Comparison of ENCODE assay signal across 26 cellular contexts in the genomic region with DNA sequence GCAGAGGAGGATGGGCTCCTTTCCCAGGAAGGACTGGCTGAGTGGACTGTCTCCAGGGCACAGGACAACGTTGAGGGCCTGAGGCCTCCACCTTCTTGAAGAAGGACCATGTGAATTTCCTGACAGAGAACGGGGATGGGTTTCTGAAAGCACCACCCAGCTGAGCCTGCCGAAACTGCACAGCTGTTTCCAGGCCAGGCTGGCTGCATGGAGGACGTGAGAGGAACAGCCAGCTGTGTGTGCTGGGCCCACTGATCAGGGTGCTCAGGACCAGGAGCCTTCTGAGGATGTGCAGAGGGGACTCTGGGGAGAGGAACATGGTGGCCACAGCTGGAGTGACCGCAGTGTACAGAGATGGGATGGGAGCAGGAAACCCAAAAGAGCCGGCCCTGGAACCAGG. TPM values are rescaled to one million over a fixed set of nuclear protein-coding genes. Genes with fewer than 3 reads are reported as not detected.
DNase-seq lines count a peak whose midpoint lies in the region; ATAC-seq and TF ChIP-seq lines count a peak whose summit lies in the region.
"Had no signal": no experiment of that assay in that cellular context is flagged by ENCODE, and none has a peak within 500 bp of the region (broad histone marks: within the 10 kb centered on the region; RNA-seq: fewer than 3 reads in every experiment).

No MANE protein-coding gene starts in this region.

- H2AK9ac ChIP-seq in IMR-90 (replicated peaks; ENCODE audit: low read depth, low read length, poor library complexity), result peak overlapping the region; percentile 33

- no peaks in the 10 kb centered on the region for H3K9me3 Mint-ChIP-seq in CD4-positive, CD25-positive, alpha-beta regulatory T cell
- H3K9me3 Mint-ChIP-seq: activated naive CD8-positive, alpha-beta T cell treated with anti-CD3 and anti-CD28 coated beads, Interleukin-2, amount 10 ng/mL, durations not matched to agents 7 days and 5 days; central memory CD8-positive, alpha-beta T cell had no signal

- H4K5ac ChIP-seq in IMR-90 (ENCODE audit: low read depth, low read length), result no peak overlapping the region

- intact Hi-C loops in IMR-90 (cut with micrococcal nuclease), result no loop called here

- CTCF ChIA-PET in IMR-90 (lab: Yijun Ruan, JAX), result no interaction called here

- TF ChIP-seq CTCF in IMR-90 (conservative IDR thresholded peaks at IDR 0.05; ENCODE audit: low read depth, low read length), result no peak

- no peak overlapping the region for H4K8ac ChIP-seq in IMR-90 (ENCODE audit: low read depth in 2 of 2, low read length in 2 of 2)
- H4K8ac ChIP-seq in mesenchymal stem cell (ENCODE audit: low read length), result no peak overlapping the region

- POLR2A ChIA-PET in IMR-90 (lab: Charles Lee; ENCODE audit: unreplicated experiment), result no interaction called here

- H2BK120ac ChIP-seq in IMR-90 (ENCODE audit: low read depth, low read length) (no peak overlapping the region), mesenchymal stem cell (ENCODE audit: low read depth, low read length) (no peak overlapping the region)

- BruUV-seq in IMR-90 (replicated peaks; lab: Mats Ljungman, UMichigan), result no TSS peak

- H3K14ac ChIP-seq in IMR-90 (replicated peaks; ENCODE audit: low read depth, low read length) (no peak overlapping the region), mesenchymal stem cell (ENCODE audit: low read length in 2 of 2) (no peak overlapping the region)

- H3K27ac ChIP-seq in CD4-positive, CD25-positive, alpha-beta regulatory T cell (ENCODE audit: insufficient read depth, low read length, poor library complexity, severe bottlenecking), result no peak overlapping the region
- H3K27ac ChIP-seq in IMR-90 (ENCODE audit: insufficient read depth, low read length) (no peak overlapping the region), mesenchymal stem cell (ENCODE audit: low read length, poor library complexity, severe bottlenecking) (no peak overlapping the region)
- H3K27ac ChIP-seq: suprapubic skin, WERI-Rb-1 had no signal

- no peaks in the 10 kb centered on the region for H3K27me3 ChIP-seq in CD4-positive, CD25-positive, alpha-beta regulatory T cell (ENCODE audit: control insufficient read depth, insufficient read depth, low read length)
- H3K27me3 ChIP-seq in IMR-90 (ENCODE audit: control insufficient read depth, insufficient read depth, low read length) (no peaks in the 10 kb centered on the region), mesenchymal stem cell (ENCODE audit: control insufficient read depth in 1 of 2, insufficient read depth in 1 of 2, low read length in 2 of 2) (no peaks in the 10 kb centered on the region)
- H3K27me3 ChIP-seq: ovary, suprapubic skin had no signal

- H3K56ac ChIP-seq in IMR-90 (ENCODE audit: extremely low read depth, insufficient read depth, low read length), result no peak overlapping the region

- H3K36me3 Mint-ChIP-seq in CD4-positive, CD25-positive, alpha-beta regulatory T cell, result no peaks in the 10 kb centered on the region
- peaks cover 2% of the 10 kb centered on the region for H3K36me3 Mint-ChIP-seq in T-helper 17 cell (ENCODE audit: low read depth)

- in situ Hi-C loops in IMR-90 (cut with MboI; ENCODE audit: low sequenced_read_pairs), result no loop called here

- H3K9ac ChIP-seq in IMR-90 (ENCODE audit: low read depth, low read length), result no peak overlapping the region
- peak overlapping the region; percentile 90 for H3K9ac ChIP-seq in mesenchymal stem cell (ENCODE audit: low read length)

- H3K36me3 ChIP-seq in CD4-positive, CD25-positive, alpha-beta regulatory T cell (ENCODE audit: control insufficient read depth, insufficient read depth, low read length), result no peaks in the 10 kb centered on the region
- peaks cover 8% of the 10 kb centered on the region for H3K36me3 ChIP-seq in IMR-90 (ENCODE audit: control insufficient read depth, insufficient read depth, low read length)
- peaks cover 12 to 13% of the 10 kb centered on the region in 2 experiments for H3K36me3 ChIP-seq in mesenchymal stem cell (ENCODE audit: control insufficient read depth in 1 of 2, insufficient read depth in 2 of 2, low read depth in 1 of 2, low read length in 2 of 2)
- H3K36me3 ChIP-seq: ovary had no signal

- H2AK5ac ChIP-seq in IMR-90 (ENCODE audit: low read depth, low read length) (no peak overlapping the region), mesenchymal stem cell (ENCODE audit: low read length, severe bottlenecking) (no peak overlapping the region)

- H3K9me3 ChIP-seq in CD4-positive, CD25-positive, alpha-beta regulatory T cell (ENCODE audit: control insufficient read depth in 2 of 2, low read length in 2 of 2), result no peaks in the 10 kb centered on the region
- no peaks in the 10 kb centered on the region for H3K9me3 ChIP-seq in IMR-90 (ENCODE audit: control insufficient read depth, insufficient read depth, low read length)
- H3K9me3 ChIP-seq in T-helper 17 cell (ENCODE audit: control insufficient read depth, low read length, poor library complexity, severe bottlenecking), result no peaks in the 10 kb centered on the region
- no peaks in the 10 kb centered on the region for H3K9me3 ChIP-seq in mesenchymal stem cell (ENCODE audit: control insufficient read depth, low read length)
- H3K9me3 ChIP-seq: ovary, suprapubic skin had no signal

- H3K9me1 ChIP-seq in IMR-90 (ENCODE audit: insufficient read depth, low read length), result peaks cover 19% of the 10 kb centered on the region

- H2AFZ ChIP-seq in IMR-90 (replicated peaks; ENCODE audit: low read length, poor library complexity), result no peak overlapping the region
- H2AFZ ChIP-seq in mesenchymal stem cell (ENCODE audit: low read depth, low read length), result no peak overlapping the region

- H3K4me1 Mint-ChIP-seq in CD4-positive, CD25-positive, alpha-beta regulatory T cell, result peaks cover 5 to 23% (median 11%) of the 10 kb centered on the region in 4 donors
- peaks cover 16% of the 10 kb centered on the region for H3K4me1 Mint-ChIP-seq in T-helper 17 cell

- no peak for TF ChIP-seq POLR2A in IMR-90 (IDR thresholded peaks at IDR 0.05; ENCODE audit: low read depth, low read length)

- H3K4ac ChIP-seq in IMR-90 (ENCODE audit: low read depth, low read length) (no peak overlapping the region), mesenchymal stem cell (ENCODE audit: low read depth in 1 of 2, low read length in 2 of 2) (no peak overlapping the region)

- H2BK15ac ChIP-seq in IMR-90 (ENCODE audit: low read depth, low read length) (no peak overlapping the region), mesenchymal stem cell (ENCODE audit: low read depth, poor library complexity, severe bottlenecking) (no peak overlapping the region)

- H3K4me2 ChIP-seq in IMR-90 (ENCODE audit: low read depth, low read length) (no peak overlapping the region), mesenchymal stem cell (ENCODE audit: low read length, poor library complexity, severe bottlenecking) (no peak overlapping the region)

- H3K23ac ChIP-seq in IMR-90 (ENCODE audit: low read depth, low read length), result no peak overlapping the region
- no peak overlapping the region for H3K23ac ChIP-seq in mesenchymal stem cell (ENCODE audit: low read length in 2 of 2)

- H3K27ac Mint-ChIP-seq in CD4-positive, CD25-positive, alpha-beta regulatory T cell, result no peak overlapping the region
- H3K27ac Mint-ChIP-seq in T-helper 17 cell, result peak overlapping the region; percentile 8
- H3K27ac Mint-ChIP-seq: activated naive CD8-positive, alpha-beta T cell treated with anti-CD3 and anti-CD28 coated beads, Interleukin-2, amount 10 ng/mL, durations not matched to agents 7 days and 5 days had no signal

- no peak overlapping the region for H2BK20ac ChIP-seq in IMR-90 (ENCODE audit: low read depth, low read length)

- DNase-seq in CD4-positive, CD25-positive, alpha-beta regulatory T cell, result no peak
- DNase-seq in IMR-90 (no peak), T-helper 17 cell (no peak), mesenchymal stem cell (no peak), cortex of kidney (lab: John Stamatoyannopoulos, UW) (no peak), GDM1 (lab: John Stamatoyannopoulos, UW) (no peak), globus pallidus (ENCODE audit: low spot score) (no peak)
- DNase-seq: activated CD4-positive, alpha-beta T cell treated with anti-CD3 and anti-CD28 coated beads, Interleukin-2, amount 50 U/mL, for 4 hours; activated CD8-positive, alpha-beta memory T cell treated with anti-CD3 and anti-CD28 coated beads, Interleukin-2, amount 50 U/mL, for 4 hours; activated naive CD8-positive, alpha-beta T cell treated with anti-CD3 and anti-CD28 coated beads, Interleukin-2, amount 10 ng/mL, durations not matched to agents 7 days and 5 days; EL; GOT3; left colon; mesendoderm; NCI-H2029 treated with DMSO at 0.1 percent for 48 hours; NCI-H226; NCI-H748 treated with DMSO at 0.1 percent for 48 hours; OCI-M1; ovary; retina; WERI-Rb-1 had no signal

- H2BK5ac ChIP-seq in IMR-90 (ENCODE audit: low read depth, low read length, poor library complexity, severe bottlenecking) (no peak overlapping the region), mesenchymal stem cell (ENCODE audit: low read depth, low read length, poor library complexity, severe bottlenecking) (no peak overlapping the region)

- ATAC-seq in CD4-positive, CD25-positive, alpha-beta regulatory T cell (ENCODE audit: low read depth in 2 of 2), result no peak
- no peak for ATAC-seq in IMR-90 (ENCODE audit: low read depth)
- ATAC-seq in T-helper 17 cell, result no peak
- ATAC-seq in HG03520 (IDR thresholded peaks at IDR 0.05; ENCODE audit: unreplicated experiment), result no peak
- ATAC-seq: left colon, Right ventricle myocardium inferior had no signal

- H3K27me3 Mint-ChIP-seq in CD4-positive, CD25-positive, alpha-beta regulatory T cell, result peaks cover 4% of the 10 kb centered on the region
- H3K27me3 Mint-ChIP-seq in T-helper 17 cell, result no peaks in the 10 kb centered on the region
- H3K27me3 Mint-ChIP-seq: activated naive CD8-positive, alpha-beta T cell treated with anti-CD3 and anti-CD28 coated beads, Interleukin-2, amount 10 ng/mL, durations not matched to agents 7 days and 5 days; central memory CD8-positive, alpha-beta T cell had no signal

- H3K79me1 ChIP-seq in IMR-90 (ENCODE audit: low read depth in 1 of 2, low read length in 2 of 2) (peaks cover 0 to 43% of the 10 kb centered on the region in 2 experiments; a peak in 3 of 4 replicates), mesenchymal stem cell (replicated peaks; ENCODE audit: low read length, poor library complexity, severe bottlenecking) (peaks cover 26% of the 10 kb centered on the region)

- WGBS in IMR-90 (ENCODE audit: extremely low coverage in 2 of 2, insufficient read length in 1 of 2), 2 experiments, result 56% methylated on average over 5 of the region's 6 CpGs; no CpG with 5 or more reads in 1 of the 2 experiments
- WGBS in mesenchymal stem cell, result 81% methylated on average over 6 of the region's 6 CpGs

- H3K18ac ChIP-seq in IMR-90 (ENCODE audit: low read depth, low read length), result no peak overlapping the region
- no peak overlapping the region for H3K18ac ChIP-seq in mesenchymal stem cell (ENCODE audit: low read depth in 1 of 2, low read length in 2 of 2)

- H3K4me3 ChIP-seq in CD4-positive, CD25-positive, alpha-beta regulatory T cell (ENCODE audit: low read depth, low read length), result no peak overlapping the region
- H3K4me3 ChIP-seq in IMR-90 (ENCODE audit: insufficient read depth, low read depth, low read length) (no peak overlapping the region), mesenchymal stem cell (ENCODE audit: insufficient read depth in 1 of 2, low read depth in 1 of 2, low read length in 2 of 2) (no peak overlapping the region)
- H3K4me3 ChIP-seq: smooth muscle cell had no signal

- no peak overlapping the region for H2BK12ac ChIP-seq in mesenchymal stem cell (ENCODE audit: low read length in 2 of 2)

- dilution Hi-C loops in IMR-90 (cut with HindIII; ENCODE audit: low sequenced_read_pairs, unreplicated experiment), result no loop called here

- peaks cover 29% of the 10 kb centered on the region for H3K4me1 ChIP-seq in CD4-positive, CD25-positive, alpha-beta regulatory T cell (ENCODE audit: control insufficient read depth, insufficient read depth, low read length, poor library complexity, severe bottlenecking)
- H3K4me1 ChIP-seq in IMR-90 (ENCODE audit: control insufficient read depth, insufficient read depth, low read length) (peaks cover 6% of the 10 kb centered on the region; the same call in 1 of the 2 replicates), mesenchymal stem cell (ENCODE audit: control insufficient read depth, insufficient read depth, low read depth, low read length) (peaks cover 14% of the 10 kb centered on the region)

- peaks cover 8% of the 10 kb centered on the region; the same call in 1 of the 2 replicates for H4K20me1 ChIP-seq in IMR-90 (ENCODE audit: insufficient read depth, low read length)

- no peak overlapping the region for H4K91ac ChIP-seq in IMR-90 (ENCODE audit: insufficient read depth, low read depth, low read length)
- peak overlapping the region; percentile 4 for H4K91ac ChIP-seq in mesenchymal stem cell (ENCODE audit: low read length)

- peak overlapping the region; percentile 8 to 74 (median 44) for H3K4me3 Mint-ChIP-seq in CD4-positive, CD25-positive, alpha-beta regulatory T cell
- peak overlapping the region; percentile 91 for H3K4me3 Mint-ChIP-seq in T-helper 17 cell

- TF ChIP-seq RAD21 in IMR-90 (IDR thresholded peaks at IDR 0.05; ENCODE audit: low read length), result no peak

RNA-seq across cellular contexts. Expression of a gene that starts 39.2 kb away (rescaled TPM):
- 64.1 TPM for total RNA-seq in CD4-positive, CD25-positive, alpha-beta regulatory T cell
- polyA plus RNA-seq in CD4-positive, CD25-positive, alpha-beta regulatory T cell, result 100 to 1,000 TPM in 2 of 4 donors, 10 to 100 TPM in 2; 90.9 to 115 (median 100) TPM
- 25.8 and 26.0 TPM in 2 replicates for total RNA-seq in IMR-90 (2012; rRNA removed)
- polyA plus RNA-seq in IMR-90 (2012; rRNA removed), result 25.9 and 30.5 TPM in 2 replicates
- 16.8 and 25.4 TPM in 2 replicates for polyA plus RNA-seq in IMR-90 (2012; cell fraction: cytosol; rRNA removed)
- 11.2 and 17.5 TPM in 2 replicates for polyA plus RNA-seq in IMR-90 (2012; cell fraction: nucleus; rRNA removed; ENCODE audit: low replicate concordance)
- 10 to 100 TPM; 48.2 to 55.3 TPM for total RNA-seq in T-helper 17 cell
- 13.3 TPM for polyA plus RNA-seq in mesenchymal stem cell (2013, experiment 1 of 2)
- 13.8 TPM for polyA plus RNA-seq in mesenchymal stem cell (2013, experiment 2 of 2)
